In genomic region chr3:177681852-177682251, GRCh38 we compare ENCODE assay signal across 26 cellular contexts.
DNase-seq lines count a peak whose midpoint lies in the region; ATAC-seq, FAIRE-seq and TF ChIP-seq lines count a peak whose summit lies in the region.
"Had no signal": no experiment of that assay in that cellular context is flagged by ENCODE, and none has a peak within 500 bp of the region (broad histone marks: within the 10 kb centered on the region; RNA-seq: fewer than 3 reads in every experiment).

No MANE protein-coding gene starts in this region.

- H3K36me3 Mint-ChIP-seq in CD8-positive, alpha-beta T cell: no peaks in the 10 kb centered on the region
- H3K36me3 Mint-ChIP-seq in endodermal cell (ENCODE audit: low read depth): no peaks in the 10 kb centered on the region
- H3K36me3 Mint-ChIP-seq: activated naive CD4-positive, alpha-beta T cell treated with anti-CD3 and anti-CD28 coated beads, Interleukin-2, amount 10 ng/mL, durations not matched to agents 7 days and 5 days had no signal

- no peaks in the 10 kb centered on the region for H3K79me2 ChIP-seq in parathyroid adenoma

- no peak overlapping the region for H3K4me3 ChIP-seq in CD8-positive, alpha-beta T cell (ENCODE audit: low read depth, low read length)
- peak overlapping the region; percentile 51 for H3K4me3 ChIP-seq in endodermal cell (ENCODE audit: low read length)
- H3K4me3 ChIP-seq in parathyroid adenoma (ENCODE audit: low read depth, low read length): no peak overlapping the region
- H3K4me3 ChIP-seq: ascending aorta, dorsolateral prefrontal cortex, heart left ventricle, SK-N-MC, testis, vagina had no signal

- no peak overlapping the region for H3K27ac ChIP-seq in CD8-positive, alpha-beta T cell (ENCODE audit: low read depth, low read length)
- H3K27ac ChIP-seq in endodermal cell (ENCODE audit: low read depth, low read length): no peak overlapping the region
- H3K27ac ChIP-seq in parathyroid adenoma: no peak overlapping the region
- H3K27ac ChIP-seq: ascending aorta, dorsolateral prefrontal cortex, RWPE1, SK-N-MC, testis, vagina had no signal

- no peaks in the 10 kb centered on the region for H3K9me3 ChIP-seq in CD8-positive, alpha-beta T cell (ENCODE audit: low read length)
- no peaks in the 10 kb centered on the region for H3K9me3 ChIP-seq in endodermal cell (ENCODE audit: control insufficient read depth, low read length)
- H3K9me3 ChIP-seq in parathyroid adenoma (ENCODE audit: control insufficient read depth, low read length): no peaks in the 10 kb centered on the region
- H3K9me3 ChIP-seq: ascending aorta, heart left ventricle, testis, vagina had no signal

- H3K27me3 Mint-ChIP-seq in CD8-positive, alpha-beta T cell (ENCODE audit: low read depth): no peaks in the 10 kb centered on the region
- no peaks in the 10 kb centered on the region for H3K27me3 Mint-ChIP-seq in endodermal cell (ENCODE audit: insufficient read depth)
- H3K27me3 Mint-ChIP-seq: activated CD4-positive, alpha-beta T cell treated with anti-CD3 and anti-CD28 coated beads for 36 hours; activated naive CD4-positive, alpha-beta T cell treated with anti-CD3 and anti-CD28 coated beads, Interleukin-2, amount 10 ng/mL, durations not matched to agents 7 days and 5 days; T-helper 17 cell had no signal

- peaks cover 32% of the 10 kb centered on the region for H3K4me1 Mint-ChIP-seq in CD8-positive, alpha-beta T cell (ENCODE audit: low read depth)
- H3K4me1 Mint-ChIP-seq in endodermal cell: peaks cover 35% of the 10 kb centered on the region

- no peak overlapping the region for H3K9ac ChIP-seq in endodermal cell (ENCODE audit: extremely low read depth, low read length, poor library complexity, severe bottlenecking)
- H3K9ac ChIP-seq in parathyroid adenoma: no peak overlapping the region

- DNase-seq in CD8-positive, alpha-beta T cell: no peak
- DNase-seq in GM19239 (ENCODE audit: insufficient read length, low spot score) (no peak), endodermal cell (no peak), NCI-H2227 (lab: John Stamatoyannopoulos, UW; ENCODE audit: unreplicated experiment) (no peak), dermis blood vessel endothelial cell (no peak)
- DNase-seq: activated CD4-positive, alpha-beta T cell treated with anti-CD3 and anti-CD28 coated beads for 36 hours; activated naive CD4-positive, alpha-beta T cell treated with anti-CD3 and anti-CD28 coated beads, Interleukin-2, amount 10 ng/mL, durations not matched to agents 7 days and 5 days; central memory CD4-positive, alpha-beta T cell; dorsolateral prefrontal cortex; Karpas-422; NCI-H1694 treated with DMSO at 0.1 percent for 48 hours; NCI-H2171 treated with DMSO at 0.1 percent for 48 hours; NCI-H526 treated with DMSO at 0.1 percent for 48 hours; retina; small intestine; stimulated activated naive CD4-positive, alpha-beta T cell; T-helper 17 cell; testis had no signal

- H3K4me2 ChIP-seq in parathyroid adenoma (ENCODE audit: low read length): no peak overlapping the region

- H3K27me3 ChIP-seq in CD8-positive, alpha-beta T cell (ENCODE audit: insufficient read depth, low read length): no peaks in the 10 kb centered on the region
- H3K27me3 ChIP-seq in endodermal cell (ENCODE audit: control insufficient read depth, insufficient read depth, low read length, poor library complexity, severe bottlenecking) (no peaks in the 10 kb centered on the region), parathyroid adenoma (ENCODE audit: control insufficient read depth, insufficient read depth, low read length) (no peaks in the 10 kb centered on the region)
- H3K27me3 ChIP-seq: ascending aorta, dorsolateral prefrontal cortex, heart left ventricle, testis, vagina had no signal

- no peak for ATAC-seq in CD8-positive, alpha-beta T cell
- ATAC-seq in HG03439 (IDR thresholded peaks at IDR 0.05; ENCODE audit: unreplicated experiment): no peak
- ATAC-seq: activated CD4-positive, alpha-beta T cell treated with anti-CD3 and anti-CD28 coated beads for 36 hours; heart left ventricle; T-helper 17 cell had no signal

- CTCF ChIA-PET in CD8-positive, alpha-beta T cell (lab: Charles Lee): no interaction called here

- H3K27ac Mint-ChIP-seq in CD8-positive, alpha-beta T cell: no peak overlapping the region
- no peak overlapping the region for H3K27ac Mint-ChIP-seq in endodermal cell
- H3K27ac Mint-ChIP-seq: activated CD4-positive, alpha-beta T cell treated with anti-CD3 and anti-CD28 coated beads for 36 hours; activated naive CD4-positive, alpha-beta T cell treated with anti-CD3 and anti-CD28 coated beads, Interleukin-2, amount 10 ng/mL, durations not matched to agents 7 days and 5 days; T-helper 17 cell had no signal

- peak overlapping the region; percentile 23 for H2AFZ ChIP-seq in parathyroid adenoma

- WGBS in endodermal cell (ENCODE audit: insufficient coverage in 1 of 2, insufficient read length in 1 of 2), 2 experiments: 98 to 100% methylated on average over 1 to 2 of the region's 2 CpGs

- H3K4me3 Mint-ChIP-seq in CD8-positive, alpha-beta T cell: peak overlapping the region; percentile 0
- no peak overlapping the region for H3K4me3 Mint-ChIP-seq in endodermal cell
- H3K4me3 Mint-ChIP-seq: activated CD4-positive, alpha-beta T cell treated with anti-CD3 and anti-CD28 coated beads for 36 hours; activated naive CD4-positive, alpha-beta T cell treated with anti-CD3 and anti-CD28 coated beads, Interleukin-2, amount 10 ng/mL, durations not matched to agents 7 days and 5 days; T-helper 17 cell had no signal

- peak; percentile 71 for FAIRE-seq in GM19239 (lab: Jason Lieb, UNC)
- FAIRE-seq: H1, small intestine had no signal

- H3K9me3 Mint-ChIP-seq in CD8-positive, alpha-beta T cell: no peaks in the 10 kb centered on the region
- H3K9me3 Mint-ChIP-seq in endodermal cell: no peaks in the 10 kb centered on the region
- H3K9me3 Mint-ChIP-seq: activated naive CD4-positive, alpha-beta T cell treated with anti-CD3 and anti-CD28 coated beads, Interleukin-2, amount 10 ng/mL, durations not matched to agents 7 days and 5 days had no signal

- POLR2A ChIA-PET in CD8-positive, alpha-beta T cell (lab: Charles Lee): interaction anchor here (1.0 kb wide), 1 partner anchor 9 kb away, joined by 3 read pairs; no protein-coding TSS in a partner anchor

- H3K36me3 ChIP-seq in CD8-positive, alpha-beta T cell (ENCODE audit: insufficient read depth, low read length): no peaks in the 10 kb centered on the region
- H3K36me3 ChIP-seq in endodermal cell (ENCODE audit: control insufficient read depth, insufficient read depth, low read length): no peaks in the 10 kb centered on the region
- no peaks in the 10 kb centered on the region for H3K36me3 ChIP-seq in parathyroid adenoma (ENCODE audit: control insufficient read depth, insufficient read depth, low read length)
- H3K36me3 ChIP-seq: ascending aorta, heart left ventricle, vagina had no signal

- TF ChIP-seq CTCF in CD8-positive, alpha-beta T cell (IDR thresholded peaks at IDR 0.05): no peak
- TF ChIP-seq CTCF in endodermal cell (conservative IDR thresholded peaks at IDR 0.05) (no peak), parathyroid adenoma (IDR thresholded peaks at IDR 0.05) (no peak)

- intact Hi-C loops in CD8-positive, alpha-beta T cell (cut with DNase I, micrococcal nuclease): loop anchor here in 1 of 2 experiments (5.0 kb wide), 1 partner anchor 485 kb away; the partner anchor contains the start of gene TBL1XR1

- H3K4me1 ChIP-seq in CD8-positive, alpha-beta T cell (ENCODE audit: insufficient read depth, low read length): peaks cover 3% of the 10 kb centered on the region
- H3K4me1 ChIP-seq in endodermal cell (ENCODE audit: control insufficient read depth, insufficient read depth, low read length) (peaks cover 18% of the 10 kb centered on the region), parathyroid adenoma (peaks cover 55% of the 10 kb centered on the region)
- H3K4me1 ChIP-seq: testis had no signal
